8 cellular contexts compared by ENCODE assay signal in the genomic region with DNA sequence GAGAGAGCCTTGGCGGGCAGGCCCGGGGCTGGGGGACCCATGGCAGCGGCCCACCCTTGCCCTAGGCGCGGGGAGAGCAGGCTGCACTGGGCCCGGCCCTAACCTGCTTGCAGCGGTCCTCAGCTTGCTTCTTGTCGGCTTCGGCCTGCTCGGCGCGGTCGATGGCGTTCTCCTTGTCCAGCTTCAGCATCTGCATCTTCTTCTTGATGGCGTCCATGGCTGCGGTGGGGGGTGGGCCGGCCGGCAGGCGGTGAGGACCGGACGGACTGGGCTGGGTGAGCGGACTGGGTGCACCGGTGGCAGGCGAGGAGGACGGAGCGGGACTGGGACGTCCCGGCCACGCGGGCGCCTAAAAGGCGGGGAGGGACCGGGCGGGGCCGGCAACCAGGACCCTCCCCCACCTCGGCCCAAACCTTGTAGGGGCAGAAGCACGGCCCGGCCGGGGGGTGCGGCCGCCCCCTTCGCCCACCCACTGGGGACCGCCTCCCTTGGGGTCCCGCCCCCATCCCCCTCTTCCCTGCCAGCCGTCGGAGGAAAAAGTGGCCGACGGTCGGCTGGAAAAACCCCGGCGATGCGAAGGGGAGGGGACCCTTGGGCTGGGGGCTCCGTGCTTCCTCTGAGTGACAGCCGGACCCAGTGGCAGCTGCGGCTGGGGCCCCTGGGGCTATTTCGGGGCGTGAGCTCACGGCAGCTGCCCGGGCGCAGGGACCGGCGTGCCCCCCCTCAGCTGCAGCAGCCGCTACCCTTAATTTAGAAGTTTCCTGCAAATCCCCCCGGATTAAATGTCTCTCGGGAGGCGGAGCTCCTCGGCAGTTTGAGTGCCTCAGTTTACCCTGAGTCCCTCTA. TPM values are rescaled to one million over a fixed set of nuclear protein-coding genes. Genes with fewer than 3 reads are reported as not detected.
A peak's percentile ranks its signal among the peaks of the same experiment; 100 is the strongest.
DNase-seq lines count a peak whose midpoint lies in the region; ATAC-seq, FAIRE-seq and TF ChIP-seq lines count a peak whose summit lies in the region.

TSS of gene TPM2 (minus strand) at position 325 of the 846 bp plus-strand sequence. CDS start at position 217, 108 bp downstream.

- no peaks in the 10 kb centered on the region for H3K27me3 ChIP-seq in astrocyte (ENCODE audit: insufficient read depth, low read length)
- no peaks in the 10 kb centered on the region for H3K27me3 ChIP-seq in iPS DF 6.9 (ENCODE audit: control insufficient read depth, insufficient read depth, low read length)
- H3K27me3 ChIP-seq in sigmoid colon = no peaks in the 10 kb centered on the region

- H3K36me3 ChIP-seq in astrocyte (ENCODE audit: insufficient read depth, low read length) (peaks cover 32% of the 10 kb centered on the region), iPS DF 6.9 (ENCODE audit: control insufficient read depth, insufficient read depth, low read length) (peaks cover 18% of the 10 kb centered on the region), sigmoid colon (peaks cover 8 to 43% (median 28%) of the 10 kb centered on the region in 4 donors)

- no peak within 1 kb of the TSS for H2AFZ ChIP-seq in astrocyte (ENCODE audit: low read depth, low read length)

- H3K4me1 ChIP-seq in astrocyte (ENCODE audit: insufficient read depth, low read length) (peaks cover 40% of the 10 kb centered on the region), iPS DF 6.9 (ENCODE audit: control insufficient read depth, insufficient read depth, low read length) (peaks cover 2% of the 10 kb centered on the region; the same call in 1 of the 2 replicates), sigmoid colon (peaks cover 0 to 46% (median 29%) of the 10 kb centered on the region in 4 donors)

- H3K9me3 Mint-ChIP-seq in astrocyte (ENCODE audit: unreplicated experiment) = no peaks in the 10 kb centered on the region

- CTCF ChIA-PET in AG04449 (lab: Yijun Ruan, JAX) (interaction anchor here (0.8 to 34.3 kb wide), 5 partner anchors 8 to 32 kb away, joined by 3 to 816 read pairs (median 28); partner anchors contain the start of genes ARHGEF39, CCDC107, CREB3 and RMRP), HEK293T (lab: Yijun Ruan, JAX) (no interaction called here)

- H3K4me1 Mint-ChIP-seq in astrocyte (ENCODE audit: low read depth, unreplicated experiment) = peaks cover 24% of the 10 kb centered on the region

- H3K27ac ChIP-seq in astrocyte (ENCODE audit: low read depth, low read length) (peak within 1 kb of the TSS; percentile 78), iPS DF 6.9 (ENCODE audit: low read length) (no peak within 1 kb of the TSS), sigmoid colon (peak within 1 kb of the TSS; percentile 95 to 100 (median 98))

- peaks cover 55% of the 10 kb centered on the region for H3K79me2 ChIP-seq in astrocyte (ENCODE audit: insufficient read depth, low read length)

- H3K36me3 Mint-ChIP-seq in astrocyte (ENCODE audit: low read depth, unreplicated experiment) = peaks cover 16% of the 10 kb centered on the region

- intact Hi-C loops in sigmoid colon (cut with DNase I) = loop anchor here (1.0 kb wide), 3 partner anchors 25 to 38 kb away; partner anchors contain the start of gene ARHGEF39

- no peak for DNase-seq in AG04449 (ENCODE audit: low read depth, low spot score)
- DNase-seq in HEK293T (ENCODE audit: extremely low spot score) = no peak
- peak; percentile 79 for DNase-seq in astrocyte (ENCODE audit: low read depth)
- no peak for DNase-seq in iPS DF 6.9 (ENCODE audit: low read depth, low spot score)
- peak; percentile 96 for DNase-seq in sigmoid colon
- DNase-seq in NCI-H526 treated with DMSO at 0.1 percent for 48 hours (lab: John Stamatoyannopoulos, UW) = no peak

- H3K4me3 ChIP-seq in AG04449 (ENCODE audit: low read depth, low read length) (peak within 1 kb of the TSS; percentile 97), astrocyte (ENCODE audit: insufficient read depth, low read depth, low read length) (peak within 1 kb of the TSS; percentile 97), iPS DF 6.9 (ENCODE audit: low read length) (peak within 1 kb of the TSS; percentile 61), sigmoid colon (peak within 1 kb of the TSS; percentile 88 to 97 (median 94))

- H3K4me3 Mint-ChIP-seq in astrocyte (ENCODE audit: unreplicated experiment) = peak within 1 kb of the TSS; percentile 94

- peak within 1 kb of the TSS; percentile 90 for H3K27ac Mint-ChIP-seq in astrocyte (ENCODE audit: unreplicated experiment)

- no CpG with 5 or more reads among the region's 67 CpGs for WGBS in iPS DF 6.9 (ENCODE audit: insufficient coverage, insufficient read length)
- WGBS in sigmoid colon, 2 donors = 31 to 34% methylated on average over 67 of the region's 67 CpGs

- H4K20me1 ChIP-seq in astrocyte (ENCODE audit: insufficient read depth, low read length) = peaks cover 49% of the 10 kb centered on the region

- ATAC-seq in GM18519 (IDR thresholded peaks at IDR 0.05; ENCODE audit: low FRiP score, unreplicated experiment) = no peak
- no peak for ATAC-seq in GM19467 (IDR thresholded peaks at IDR 0.05; ENCODE audit: unreplicated experiment)

- no peak for FAIRE-seq in astrocyte (lab: Jason Lieb, UNC)

- H3K9me3 ChIP-seq in astrocyte (ENCODE audit: insufficient read depth, low read depth, low read length) (no peaks in the 10 kb centered on the region), iPS DF 6.9 (ENCODE audit: control insufficient read depth, insufficient read depth, low read length) (no peaks in the 10 kb centered on the region), sigmoid colon (no peaks in the 10 kb centered on the region)

- H3K9ac ChIP-seq in astrocyte (ENCODE audit: low read length) = peak within 1 kb of the TSS; percentile 96

- POLR2A ChIA-PET in AG04449 (lab: Yijun Ruan, JAX) = interaction anchor here (0.7 to 15.8 kb wide), 17 partner anchors 9 to 203 kb away, joined by 3 to 325 read pairs (median 6); partner anchors contain the start of genes ARHGEF39, CCDC107, CREB3 and RMRP
- POLR2A ChIA-PET in HEK293T (lab: Yijun Ruan, JAX) = interaction anchor here (1.2 to 1.9 kb wide), 3 partner anchors 25 to 32 kb away, joined by 3 to 14 read pairs (median 6); partner anchors contain the start of genes ARHGEF39, CCDC107 and RMRP

- peak; percentile 91 to 97 for TF ChIP-seq POLR2A in sigmoid colon (IDR thresholded peaks at IDR 0.05)

- H3K4me2 ChIP-seq in astrocyte (ENCODE audit: low read length) = peak within 1 kb of the TSS; percentile 100

- peak in 3 of 4 donors; percentile 10 to 47 (median 35) for TF ChIP-seq EP300 in sigmoid colon (IDR thresholded peaks at IDR 0.05)

- no peaks in the 10 kb centered on the region for H3K27me3 Mint-ChIP-seq in astrocyte (ENCODE audit: low read depth, unreplicated experiment)

- no peak for TF ChIP-seq CTCF in AG04449 (IDR thresholded peaks at IDR 0.05; ENCODE audit: insufficient read depth, low read length, missing control alignments)
- no peak for TF ChIP-seq CTCF in astrocyte (IDR thresholded peaks at IDR 0.05; ENCODE audit: insufficient read depth, low read depth, low read length)
- TF ChIP-seq CTCF in sigmoid colon (IDR thresholded peaks at IDR 0.05) = peak in 1 of 4 experiments; percentile 11

TF ChIP-seq in HEK293T, 16 proteins besides CTCF, POLR2A, EP300 and RAD21:
- TF ChIP-seq, protein P1, sequence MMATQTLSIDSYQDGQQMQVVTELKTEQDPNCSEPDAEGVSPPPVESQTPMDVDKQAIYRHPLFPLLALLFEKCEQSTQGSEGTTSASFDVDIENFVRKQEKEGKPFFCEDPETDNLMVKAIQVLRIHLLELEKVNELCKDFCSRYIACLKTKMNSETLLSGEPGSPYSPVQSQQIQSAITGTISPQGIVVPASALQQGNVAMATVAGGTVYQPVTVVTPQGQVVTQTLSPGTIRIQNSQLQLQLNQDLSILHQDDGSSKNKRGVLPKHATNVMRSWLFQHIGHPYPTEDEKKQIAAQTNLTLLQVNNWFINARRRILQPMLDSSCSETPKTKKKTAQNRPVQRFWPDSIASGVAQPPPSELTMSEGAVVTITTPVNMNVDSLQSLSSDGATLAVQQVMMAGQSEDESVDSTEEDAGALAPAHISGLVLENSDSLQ (IDR thresholded peaks at IDR 0.05) = peak; percentile 38; the same call in 1 of the 2 replicates
- no peak for TF ChIP-seq LEF1 (IDR thresholded peaks at IDR 0.05; ENCODE audit: borderline replicate concordance)

RNA-seq across cellular contexts. Expression of gene TPM2, which starts in this region (rescaled TPM):
- total RNA-seq in astrocyte = 1,947 and 2,001 TPM in 2 replicates
- total RNA-seq in sigmoid colon = 1,000 to 10,000 TPM; 3,590 to 8,131 (median 6,107) TPM
- polyA plus RNA-seq in sigmoid colon = 100 to 1,000 TPM in 2 of 3 donors, 10 to 100 TPM in 1; 49.9 to 447 (median 334) TPM

Comparison
In these comparisons a context has a peak if more than half of its experiments do, and no peak if none do; other contexts are left out.
1. DNase-seq: peak in astrocyte (single experiment) and sigmoid colon (single experiment); none in AG04449 (single experiment), HEK293T (single experiment), iPS DF 6.9 (single experiment) and NCI-H526 treated with DMSO at 0.1 percent for 48 hours (single experiment).
2. Peak in every context shown above with its lines, with median percentiles within 50 percentile points of each other: H3K4me3 ChIP-seq.